In the genomic region with DNA sequence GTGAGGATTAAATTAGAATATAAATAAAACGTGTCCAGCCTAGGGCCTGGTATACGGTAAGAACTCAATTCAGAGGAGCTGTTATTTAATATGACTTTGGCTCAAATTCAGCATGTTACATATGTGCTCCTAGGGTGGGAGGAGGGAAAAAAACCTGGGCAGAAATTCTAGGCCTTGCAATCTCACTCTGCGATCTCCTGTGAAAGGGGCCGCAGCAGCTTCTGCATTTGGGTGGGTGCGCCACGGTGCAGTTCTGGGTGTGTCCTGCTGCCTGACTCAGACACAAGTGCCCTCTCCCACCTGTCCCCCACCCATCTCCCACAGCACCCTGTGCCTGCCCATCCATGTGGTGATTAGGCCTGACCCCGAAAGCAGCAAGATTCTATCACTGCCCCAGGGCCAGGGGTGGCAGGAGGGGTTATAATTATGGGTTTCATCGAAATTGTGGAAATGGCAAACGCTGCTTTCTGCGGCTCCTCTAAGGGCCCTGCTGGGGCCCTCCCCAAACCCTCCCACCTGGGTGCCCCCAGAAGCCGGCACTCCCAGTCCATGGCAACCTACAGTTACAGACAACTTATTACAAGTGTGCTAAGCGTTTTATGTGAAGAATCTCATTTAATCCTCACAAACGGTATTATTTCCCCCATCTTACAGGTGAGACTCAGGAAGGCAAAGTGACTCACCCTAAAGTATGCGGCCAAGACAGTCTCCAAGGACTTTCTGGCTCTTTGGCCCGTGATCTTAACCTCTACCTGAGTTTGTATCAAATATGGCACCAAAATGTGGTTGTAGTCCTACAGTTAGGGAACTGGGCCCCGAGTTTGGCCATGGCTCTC, we compare ENCODE assay signal across 1 cellular context.
TF ChIP-seq lines count a peak whose summit lies in the region.

No MANE protein-coding gene starts in this region.

TF ChIP-seq in GM23338, 12 proteins besides CTCF, POLR2A, EP300 and RAD21 (continued from another document):
- TF ChIP-seq, protein P1, sequence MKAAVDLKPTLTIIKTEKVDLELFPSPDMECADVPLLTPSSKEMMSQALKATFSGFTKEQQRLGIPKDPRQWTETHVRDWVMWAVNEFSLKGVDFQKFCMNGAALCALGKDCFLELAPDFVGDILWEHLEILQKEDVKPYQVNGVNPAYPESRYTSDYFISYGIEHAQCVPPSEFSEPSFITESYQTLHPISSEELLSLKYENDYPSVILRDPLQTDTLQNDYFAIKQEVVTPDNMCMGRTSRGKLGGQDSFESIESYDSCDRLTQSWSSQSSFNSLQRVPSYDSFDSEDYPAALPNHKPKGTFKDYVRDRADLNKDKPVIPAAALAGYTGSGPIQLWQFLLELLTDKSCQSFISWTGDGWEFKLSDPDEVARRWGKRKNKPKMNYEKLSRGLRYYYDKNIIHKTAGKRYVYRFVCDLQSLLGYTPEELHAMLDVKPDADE (IDR thresholded peaks at IDR 0.05), result no peak
- no peak for TF ChIP-seq ZNF331 (CRISPR knock-in tag; IDR thresholded peaks at IDR 0.05; ENCODE audit: low read depth)
- TF ChIP-seq, protein P2, sequence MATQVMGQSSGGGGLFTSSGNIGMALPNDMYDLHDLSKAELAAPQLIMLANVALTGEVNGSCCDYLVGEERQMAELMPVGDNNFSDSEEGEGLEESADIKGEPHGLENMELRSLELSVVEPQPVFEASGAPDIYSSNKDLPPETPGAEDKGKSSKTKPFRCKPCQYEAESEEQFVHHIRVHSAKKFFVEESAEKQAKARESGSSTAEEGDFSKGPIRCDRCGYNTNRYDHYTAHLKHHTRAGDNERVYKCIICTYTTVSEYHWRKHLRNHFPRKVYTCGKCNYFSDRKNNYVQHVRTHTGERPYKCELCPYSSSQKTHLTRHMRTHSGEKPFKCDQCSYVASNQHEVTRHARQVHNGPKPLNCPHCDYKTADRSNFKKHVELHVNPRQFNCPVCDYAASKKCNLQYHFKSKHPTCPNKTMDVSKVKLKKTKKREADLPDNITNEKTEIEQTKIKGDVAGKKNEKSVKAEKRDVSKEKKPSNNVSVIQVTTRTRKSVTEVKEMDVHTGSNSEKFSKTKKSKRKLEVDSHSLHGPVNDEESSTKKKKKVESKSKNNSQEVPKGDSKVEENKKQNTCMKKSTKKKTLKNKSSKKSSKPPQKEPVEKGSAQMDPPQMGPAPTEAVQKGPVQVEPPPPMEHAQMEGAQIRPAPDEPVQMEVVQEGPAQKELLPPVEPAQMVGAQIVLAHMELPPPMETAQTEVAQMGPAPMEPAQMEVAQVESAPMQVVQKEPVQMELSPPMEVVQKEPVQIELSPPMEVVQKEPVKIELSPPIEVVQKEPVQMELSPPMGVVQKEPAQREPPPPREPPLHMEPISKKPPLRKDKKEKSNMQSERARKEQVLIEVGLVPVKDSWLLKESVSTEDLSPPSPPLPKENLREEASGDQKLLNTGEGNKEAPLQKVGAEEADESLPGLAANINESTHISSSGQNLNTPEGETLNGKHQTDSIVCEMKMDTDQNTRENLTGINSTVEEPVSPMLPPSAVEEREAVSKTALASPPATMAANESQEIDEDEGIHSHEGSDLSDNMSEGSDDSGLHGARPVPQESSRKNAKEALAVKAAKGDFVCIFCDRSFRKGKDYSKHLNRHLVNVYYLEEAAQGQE (IDR thresholded peaks at IDR 0.05; ENCODE audit: unreplicated experiment), result no peak
